8 cellular contexts compared by ENCODE assay signal in genomic region chr15:66293419-66294156, GRCh38. TPM values are rescaled to one million over a fixed set of nuclear protein-coding genes. Genes with fewer than 3 reads are reported as not detected.
DNase-seq lines count a peak whose midpoint lies in the region; ATAC-seq, FAIRE-seq and TF ChIP-seq lines count a peak whose summit lies in the region.

TSS of gene DIS3L (plus strand) at chr15:66293568. CDS start at chr15:66293597, 29 bp downstream.

- peak within 1 kb of the TSS; percentile 95 to 97 for H3K27ac Mint-ChIP-seq in activated naive CD4-positive, alpha-beta T cell treated with anti-CD3 and anti-CD28 coated beads, Interleukin-2, amount 50 U/mL, for 72 hours

- H3K36me3 ChIP-seq in trophoblast cell (ENCODE audit: control insufficient read depth in 1 of 2, insufficient read depth in 2 of 2, low read length in 2 of 2): no peaks in the 10 kb centered on the region
- H3K36me3 ChIP-seq in transverse colon: no peaks in the 10 kb centered on the region

- no peak for TF ChIP-seq EP300 in transverse colon (IDR thresholded peaks at IDR 0.05; ENCODE audit: low read depth)

- intact Hi-C loops in Right ventricle myocardium inferior (cut with DNase I) (loop anchor here (5.0 kb wide), 1 partner anchor 204 kb away; the partner anchor contains the start of gene SNAPC5), transverse colon (cut with DNase I; ENCODE audit: low total_unique reads) (no loop called here)

- no peak within 1 kb of the TSS for H3K23ac ChIP-seq in trophoblast cell (ENCODE audit: low read length)

- no peak for FAIRE-seq in HTR-8/SVneo (lab: Jason Lieb, UNC)

- H3K9me3 Mint-ChIP-seq in activated naive CD4-positive, alpha-beta T cell treated with anti-CD3 and anti-CD28 coated beads, Interleukin-2, amount 50 U/mL, for 72 hours: no peaks in the 10 kb centered on the region

- no peak within 1 kb of the TSS for H2BK12ac ChIP-seq in trophoblast cell (ENCODE audit: low read length)

- peak within 1 kb of the TSS; percentile 73 for H3K27ac ChIP-seq in trophoblast cell (ENCODE audit: low read depth, low read length)
- peak within 1 kb of the TSS; percentile 93 to 97 (median 96) for H3K27ac ChIP-seq in transverse colon

- H4K91ac ChIP-seq in trophoblast cell (ENCODE audit: low read depth, low read length): peak within 1 kb of the TSS; percentile 74

- H4K8ac ChIP-seq in trophoblast cell (ENCODE audit: low read depth, low read length): peak within 1 kb of the TSS; percentile 83

- H3K18ac ChIP-seq in trophoblast cell (ENCODE audit: low read length): peak within 1 kb of the TSS; percentile 45

- peak within 1 kb of the TSS; percentile 39 for H2BK120ac ChIP-seq in trophoblast cell (ENCODE audit: insufficient read depth, low read length, poor library complexity)

- in situ Hi-C loops in transverse colon (cut with MboI; ENCODE audit: low pct_ligation_motif_present in 1 of 4, low pct_unique_long_range_greater_than_20kb in 1 of 4, low sequenced_read_pairs in 3 of 4): no loop called here

- H3K9ac ChIP-seq in trophoblast cell (ENCODE audit: low read length): peak within 1 kb of the TSS; percentile 82

- no peaks in the 10 kb centered on the region for H3K79me2 ChIP-seq in trophoblast cell (ENCODE audit: control insufficient read depth, insufficient read depth, low read length, poor library complexity)

- peak within 1 kb of the TSS; percentile 74 for H2BK5ac ChIP-seq in trophoblast cell (ENCODE audit: low read depth, low read length, poor library complexity)

- TF ChIP-seq POLR2A in transverse colon (IDR thresholded peaks at IDR 0.05): peak; percentile 25

- H3K14ac ChIP-seq in trophoblast cell (ENCODE audit: low read length): peak within 1 kb of the TSS; percentile 62

- DNase-seq in COR-L47 (lab: John Stamatoyannopoulos, UW) (peak; percentile 48), HTR-8/SVneo (ENCODE audit: insufficient read length, low spot score) (peak; percentile 53), SKM-1 (lab: John Stamatoyannopoulos, UW; ENCODE audit: unreplicated experiment) (peak; percentile 53), Right ventricle myocardium inferior (ENCODE audit: missing footprints) (peak; percentile 88), trophoblast cell (peak; percentile 66 to 80), transverse colon (peak; percentile 75)
- peak; percentile 70 to 83 for DNase-seq in activated naive CD4-positive, alpha-beta T cell treated with anti-CD3 and anti-CD28 coated beads, Interleukin-2, amount 50 U/mL, for 72 hours (ENCODE audit: low spot score in 2 of 2)

- peak within 1 kb of the TSS; percentile 95 for H3K4me3 ChIP-seq in trophoblast cell (ENCODE audit: low read depth, low read length)
- peak within 1 kb of the TSS; percentile 67 to 84 (median 74) for H3K4me3 ChIP-seq in transverse colon

- H3K36me3 Mint-ChIP-seq in activated naive CD4-positive, alpha-beta T cell treated with anti-CD3 and anti-CD28 coated beads, Interleukin-2, amount 50 U/mL, for 72 hours: peaks cover 5 to 12% of the 10 kb centered on the region in 2 donors

- ATAC-seq in GM19468 (IDR thresholded peaks at IDR 0.05; ENCODE audit: extremely low read depth, unreplicated experiment) (peak; percentile 27), Right ventricle myocardium inferior (peak; percentile 91)
- ATAC-seq in activated naive CD4-positive, alpha-beta T cell treated with anti-CD3 and anti-CD28 coated beads, Interleukin-2, amount 50 U/mL, for 72 hours: peak; percentile 70 to 80

- H3K79me1 ChIP-seq in trophoblast cell (ENCODE audit: low read length): peaks cover 7% of the 10 kb centered on the region

- peaks cover 0 to 6% of the 10 kb centered on the region in 2 experiments for H3K4me1 ChIP-seq in trophoblast cell (ENCODE audit: control insufficient read depth in 1 of 2, insufficient read depth in 2 of 2, low read length in 2 of 2)
- H3K4me1 ChIP-seq in transverse colon: peaks cover 16 to 32% (median 24%) of the 10 kb centered on the region in 4 donors

- peak within 1 kb of the TSS; percentile 51 for H2AFZ ChIP-seq in trophoblast cell (ENCODE audit: insufficient read depth, low read length, poor library complexity)

- no peak for TF ChIP-seq CTCF in transverse colon (IDR thresholded peaks at IDR 0.05)

- peak within 1 kb of the TSS; percentile 48 for H4K12ac ChIP-seq in trophoblast cell (ENCODE audit: low read depth, low read length)

- H3K9me3 ChIP-seq in trophoblast cell (ENCODE audit: insufficient read depth, low read depth, low read length) (no peaks in the 10 kb centered on the region), transverse colon (no peaks in the 10 kb centered on the region)

- no peak within 1 kb of the TSS for H2AK5ac ChIP-seq in trophoblast cell (ENCODE audit: low read length)

- peak within 1 kb of the TSS; percentile 4 for H3K4ac ChIP-seq in trophoblast cell (ENCODE audit: low read depth, low read length)

- no peaks in the 10 kb centered on the region for H3K27me3 ChIP-seq in trophoblast cell (ENCODE audit: insufficient read depth, low read length)
- no peaks in the 10 kb centered on the region for H3K27me3 ChIP-seq in transverse colon

- WGBS in trophoblast cell (ENCODE audit: extremely low coverage, insufficient coverage, insufficient read length): no CpG with 5 or more reads among the region's 92 CpGs
- 1% methylated on average over 27 of the region's 92 CpGs; no CpG with 5 or more reads in 1 of the 2 donors for WGBS in transverse colon (ENCODE audit: low coverage in 1 of 2), 2 donors

- peak within 1 kb of the TSS; percentile 91 for H3K4me2 ChIP-seq in trophoblast cell (ENCODE audit: low read length)

RNA-seq across cellular contexts. Expression of gene DIS3L, which starts in this region (rescaled TPM):
- total RNA-seq in activated naive CD4-positive, alpha-beta T cell treated with anti-CD3 and anti-CD28 coated beads, Interleukin-2, amount 50 U/mL, for 72 hours: 10 to 100 TPM; 11.2 to 27.0 TPM
- total RNA-seq in Right ventricle myocardium inferior: 40.3 TPM
- 6.3 and 6.5 TPM in 2 replicates for polyA plus RNA-seq in trophoblast cell (2013)
- total RNA-seq in transverse colon: 10 to 100 TPM; 17.6 to 24.8 (median 24.3) TPM

Comparison
In these comparisons a context has a peak if more than half of its experiments do, and no peak if none do; other contexts are left out.
1. Peak in every context shown above with its lines: DNase-seq, ATAC-seq, H3K4me3 ChIP-seq and H3K27ac ChIP-seq.
2. ATAC-seq: peak in every context shown above with its lines; median percentile 91 in Right ventricle myocardium inferior; 75 in activated naive CD4-positive, alpha-beta T cell treated with anti-CD3 and anti-CD28 coated beads, Interleukin-2, amount 50 U/mL, for 72 hours; 27 in GM19468.